In genomic region chr9:136107155-136107952, GRCh38 we compare ENCODE assay signal across 9 cellular contexts. TPM values are rescaled to one million over a fixed set of nuclear protein-coding genes. Genes with fewer than 3 reads are reported as not detected.
A peak's percentile ranks its signal among the peaks of the same experiment; 100 is the strongest.
DNase-seq lines count a peak whose midpoint lies in the region; ATAC-seq, FAIRE-seq and TF ChIP-seq lines count a peak whose summit lies in the region.
"Had no signal": no experiment of that assay in that cellular context is flagged by ENCODE, and none has a peak within 500 bp of the region (broad histone marks: within the 10 kb centered on the region; RNA-seq: fewer than 3 reads in every experiment).

No MANE protein-coding gene starts in this region.

- peak overlapping the region; percentile 90 to 96 for H3K4me3 Mint-ChIP-seq in stimulated activated naive CD8-positive, alpha-beta T cell treated with anti-CD3 and anti-CD28 coated beads, Interleukin-15, amount 100 ng/mL, for 72 hours

- TF ChIP-seq CTCF in Peyer's patch (IDR thresholded peaks at IDR 0.05), result no peak
- TF ChIP-seq CTCF in GM12878 (IDR thresholded peaks at IDR 0.05 in 2 of 3, conservative IDR thresholded peaks at IDR 0.05 in 1 of 3; ENCODE audit: control insufficient read depth in 2 of 3, extremely low read depth in 1 of 3, insufficient read depth in 1 of 3, low read depth in 3 of 3, low read length in 3 of 3), result no peak
- no peak for TF ChIP-seq CTCF in D721Med (IDR thresholded peaks at IDR 0.05; ENCODE audit: insufficient read depth, missing control alignments)

- H3K9me3 ChIP-seq in Peyer's patch (no peaks in the 10 kb centered on the region), GM12878 (replicated peaks; ENCODE audit: control insufficient read depth, insufficient read depth, low read length) (no peaks in the 10 kb centered on the region)
- H3K9me3 ChIP-seq: gastrocnemius medialis had no signal

- no peaks in the 10 kb centered on the region for H3K9me3 Mint-ChIP-seq in stimulated activated naive CD8-positive, alpha-beta T cell treated with anti-CD3 and anti-CD28 coated beads, Interleukin-15, amount 100 ng/mL, for 72 hours

- no peak for TF ChIP-seq RAD21 in GM12878 (IDR thresholded peaks at IDR 0.05; ENCODE audit: insufficient read depth, low read depth, low read length)

- H3K27ac ChIP-seq in Peyer's patch, result peak overlapping the region; percentile 75 to 89 (median 78)
- H3K27ac ChIP-seq in GM12878 (ENCODE audit: control insufficient read depth, insufficient read depth), result peak overlapping the region; percentile 91

- peak; percentile 35 for DNase-seq in NCI-H82 (lab: John Stamatoyannopoulos, UW)
- no peak for DNase-seq in NCI-H82 treated with DMSO at 0.1 percent for 48 hours (lab: John Stamatoyannopoulos, UW; ENCODE audit: unreplicated experiment)
- peak; percentile 69 to 84 (median 81) for DNase-seq in Peyer's patch
- no peak for DNase-seq in GM12878 (ENCODE audit: low read depth, low spot score)
- DNase-seq in stimulated activated naive CD8-positive, alpha-beta T cell treated with anti-CD3 and anti-CD28 coated beads, Interleukin-15, amount 100 ng/mL, for 72 hours, result peak; percentile 48 to 66
- DNase-seq in urothelium cell line (ENCODE audit: low spot score), result no peak
- no peak for DNase-seq in D721Med (ENCODE audit: insufficient read length, low spot score)
- DNase-seq: gastrocnemius medialis had no signal

- H3K27me3 ChIP-seq in Peyer's patch (no peaks in the 10 kb centered on the region), GM12878 (replicated peaks in 1 of 2; ENCODE audit: control insufficient read depth in 2 of 2, insufficient read depth in 2 of 2, low read length in 1 of 2) (no peaks in the 10 kb centered on the region)
- H3K27me3 ChIP-seq: gastrocnemius medialis had no signal

- in situ Hi-C loops in GM12878 (cut with MboI), result no loop called here

- H3K4me1 Mint-ChIP-seq in stimulated activated naive CD8-positive, alpha-beta T cell treated with anti-CD3 and anti-CD28 coated beads, Interleukin-15, amount 100 ng/mL, for 72 hours, result peaks cover 77% of the 10 kb centered on the region

- POLR2A ChIA-PET in GM12878 (lab: Charles Lee), result interaction anchor here (0.5 to 3.1 kb wide), 8 partner anchors 11 to 255 kb away, joined by 3 to 24 read pairs (median 4); partner anchors contain the start of genes NACC2 and TMEM250

- ATAC-seq in GM12878, result peak; percentile 66
- ATAC-seq in stimulated activated naive CD8-positive, alpha-beta T cell treated with anti-CD3 and anti-CD28 coated beads, Interleukin-15, amount 100 ng/mL, for 72 hours, result peak; percentile 38
- ATAC-seq in GM19455 (IDR thresholded peaks at IDR 0.05; ENCODE audit: unreplicated experiment), result no peak
- ATAC-seq: gastrocnemius medialis had no signal

- no peak for TF ChIP-seq EP300 in GM12878 (IDR thresholded peaks at IDR 0.05; ENCODE audit: borderline replicate concordance in 1 of 2, control insufficient read depth in 1 of 2, low read depth in 2 of 2, low read length in 2 of 2)

- RAD21 ChIA-PET in GM12878 (lab: Charles Lee; ENCODE audit: unreplicated experiment), result interaction anchor here (0.7 to 6.6 kb wide), 7 partner anchors 10 to 148 kb away, joined by 4 to 52 read pairs (median 6); partner anchors contain the start of genes NACC2 and UBAC1

- H3K36me3 ChIP-seq in Peyer's patch, result no peaks in the 10 kb centered on the region
- no peaks in the 10 kb centered on the region for H3K36me3 ChIP-seq in GM12878 (ENCODE audit: control insufficient read depth in 2 of 2, insufficient read depth in 2 of 2, low read length in 1 of 2)
- H3K36me3 ChIP-seq: gastrocnemius medialis had no signal

- 19% methylated on average over 29 of the region's 29 CpGs for WGBS in GM12878 (ENCODE audit: insufficient coverage, insufficient replicate concordance, low lambda C conversion rate, missing lambda C conversion rate)

- H3K4me1 ChIP-seq in Peyer's patch (peaks cover 21 to 74% (median 39%) of the 10 kb centered on the region in 4 donors), GM12878 (ENCODE audit: control insufficient read depth, insufficient read depth, low read length) (peaks cover 45% of the 10 kb centered on the region)

- H3K27ac Mint-ChIP-seq in stimulated activated naive CD8-positive, alpha-beta T cell treated with anti-CD3 and anti-CD28 coated beads, Interleukin-15, amount 100 ng/mL, for 72 hours, result peak overlapping the region; percentile 18 to 97

- intact Hi-C loops in GM12878 (cut with micrococcal nuclease; ENCODE audit: unreplicated experiment), result no loop called here

- CTCF ChIA-PET in GM12878 (lab: Yijun Ruan, JAX), result interaction anchor here (0.7 to 1.9 kb wide), 4 partner anchors 15 to 795 kb away, joined by 3 to 5 read pairs (median 3); no protein-coding TSS in a partner anchor

- no peak for TF ChIP-seq POLR2A in Peyer's patch (IDR thresholded peaks at IDR 0.05)
- peak; percentile 78 for TF ChIP-seq POLR2A in GM12878 (IDR thresholded peaks at IDR 0.05; ENCODE audit: low read depth, low read length)

- FAIRE-seq in GM12878 (lab: Jason Lieb, UNC) (peak; percentile 76), urothelium cell line (lab: Jason Lieb, UNC) (no peak), D721Med (lab: Jason Lieb, UNC) (no peak)

- peaks cover 19% of the 10 kb centered on the region for H3K79me2 ChIP-seq in GM12878 (ENCODE audit: control insufficient read depth, insufficient read depth, low read length)

- no peaks in the 10 kb centered on the region for H3K27me3 Mint-ChIP-seq in stimulated activated naive CD8-positive, alpha-beta T cell treated with anti-CD3 and anti-CD28 coated beads, Interleukin-15, amount 100 ng/mL, for 72 hours

- peak overlapping the region; percentile 62 for H3K9ac ChIP-seq in GM12878 (ENCODE audit: control insufficient read depth, insufficient read depth, low read length)

- SMC1A ChIA-PET in GM12878 (lab: Charles Lee; ENCODE audit: uncharacterized antibody, unreplicated experiment), result interaction anchor here (0.9 to 2.1 kb wide), 5 partner anchors 11 to 36 kb away, joined by 3 to 9 read pairs (median 5); partner anchors contain the start of gene NACC2

- BruUV-seq in GM12878 (replicated peaks; lab: Mats Ljungman, UMichigan), result no TSS peak

- no peaks in the 10 kb centered on the region for H4K20me1 ChIP-seq in GM12878 (ENCODE audit: control insufficient read depth, insufficient read depth)

- peak overlapping the region in 1 of 4 donors; percentile 14 for H3K4me3 ChIP-seq in Peyer's patch
- peak overlapping the region; percentile 38 for H3K4me3 ChIP-seq in GM12878
- H3K4me3 ChIP-seq: gastrocnemius medialis had no signal

- H2AFZ ChIP-seq in GM12878 (ENCODE audit: control insufficient read depth, low read depth, low read length), result peak overlapping the region; percentile 29

- peak overlapping the region; percentile 97 for H3K4me2 ChIP-seq in GM12878 (ENCODE audit: control insufficient read depth, insufficient read depth)

TF ChIP-seq in GM12878, 131 proteins besides CTCF, POLR2A, EP300 and RAD21 (continues in another document):
- peak; percentile 40; the same call in 1 of the 2 replicates for TF ChIP-seq IKZF1 (conservative IDR thresholded peaks at IDR 0.05)
- no peak for TF ChIP-seq SIN3A (IDR thresholded peaks at IDR 0.05; ENCODE audit: low read depth, low read length)

RNA-seq across cellular contexts. Expression of gene TMEM250, which starts 11.3 kb away (rescaled TPM):
- total RNA-seq in Peyer's patch (10 to 100 TPM; 34.7 to 75.0 (median 69.2) TPM), GM12878 (2014; rRNA removed) (30.1 and 39.9 TPM in 2 replicates), GM12878 (2014; rRNA removed; fragmentation: Illumina TruSeq; extraction: Trizol) (8.5 and 10.4 TPM in 2 replicates), GM12878 (2021) (33.4 and 38.4 TPM in 2 replicates)
- 19.1 and 19.6 TPM in 2 replicates for total RNA-seq in GM12878 (2013; cell fraction: nucleolus; rRNA removed)
- 3.5 TPM for polyA plus RNA-seq in GM12878 (2011; ENCODE audit: low read depth)
- polyA plus RNA-seq in GM12878 (2011; rRNA removed) (3.5 and 6.2 TPM in 2 replicates), GM12878 (2014; fragmentation: Illumina TruSeq; extraction: Trizol) (2.6 and 6.7 TPM in 2 replicates), GM12878 (2014; fragmentation: Nextera tagmentation; extraction: Ambion mirVana) (1 to 10 TPM in 1 of 2 experiments, under 1 TPM in 1; 0.39 to 1.2 TPM), GM12878 (2014; rRNA removed) (25.4 and 27.5 TPM in 2 replicates), GM12878 (2016; fragmentation: Nextera tagmentation; extraction: Ambion mirVana) (10 to 100 TPM in 1 of 2 experiments, 1 to 10 TPM in 1; 6.2 to 16.6 TPM)
- polyA plus RNA-seq in GM12878 (2011; cell fraction: cytosol; rRNA removed), result 9.3 and 16.0 TPM in 2 replicates
- polyA plus RNA-seq in GM12878 (2011; cell fraction: nucleus; rRNA removed), result 22.4 and 27.6 TPM in 2 replicates
- polyA plus RNA-seq in GM12878 (2012), result 9.7 and 11.4 TPM in 2 replicates
- 5.5 and 13.3 TPM in 2 replicates for polyA minus RNA-seq in GM12878 (2011; rRNA and poly(A)+ RNA removed)
- 7.3 and 8.3 TPM in 2 replicates for polyA minus RNA-seq in GM12878 (2011; cell fraction: cytosol; rRNA and poly(A)+ RNA removed)
- polyA minus RNA-seq in GM12878 (2011; cell fraction: nucleus; rRNA and poly(A)+ RNA removed), result 12.8 and 25.1 TPM in 2 replicates

RNA-seq across cellular contexts. Expression of gene NACC2, which starts 12.3 kb away (rescaled TPM):
- total RNA-seq in Peyer's patch (10 to 100 TPM in 3 of 4 donors, 1 to 10 TPM in 1; 8.3 to 24.3 (median 23.1) TPM), GM12878 (2014; rRNA removed) (7.9 and 9.1 TPM in 2 replicates), GM12878 (2014; rRNA removed; fragmentation: Illumina TruSeq; extraction: Trizol) (3.5 and 3.8 TPM in 2 replicates), GM12878 (2021) (14.2 and 14.7 TPM in 2 replicates)
- 11.9 and 13.5 TPM in 2 replicates for total RNA-seq in GM12878 (2013; cell fraction: nucleolus; rRNA removed)
- polyA plus RNA-seq in GM12878 (2011; ENCODE audit: low read depth), result 1.1 TPM
- polyA plus RNA-seq in GM12878 (2011; rRNA removed) (3.5 and 5.4 TPM in 2 replicates), GM12878 (2014; fragmentation: Illumina TruSeq; extraction: Trizol) (2.0 and 3.1 TPM in 2 replicates), GM12878 (2014; fragmentation: Nextera tagmentation; extraction: Ambion mirVana) (1 to 10 TPM in 1 of 2 experiments, under 1 TPM in 1; 0.66 to 1.0 TPM), GM12878 (2014; rRNA removed) (7.5 and 9.4 TPM in 2 replicates), GM12878 (2016; fragmentation: Nextera tagmentation; extraction: Ambion mirVana) (1 to 10 TPM; 2.7 to 2.9 TPM)
- polyA plus RNA-seq in GM12878 (2011; cell fraction: cytosol; rRNA removed), result 7.9 and 9.6 TPM in 2 replicates
- 15.3 and 20.7 TPM in 2 replicates for polyA plus RNA-seq in GM12878 (2011; cell fraction: nucleus; rRNA removed)
- 3.8 and 4.4 TPM in 2 replicates for polyA plus RNA-seq in GM12878 (2012)
- polyA minus RNA-seq in GM12878 (2011; rRNA and poly(A)+ RNA removed), result 11.8 and 12.6 TPM in 2 replicates
- 7.3 and 9.0 TPM in 2 replicates for polyA minus RNA-seq in GM12878 (2011; cell fraction: cytosol; rRNA and poly(A)+ RNA removed)
- polyA minus RNA-seq in GM12878 (2011; cell fraction: nucleus; rRNA and poly(A)+ RNA removed), result 3.5 and 7.1 TPM in 2 replicates

Comparison
In these comparisons a context has a peak if more than half of its experiments do, and no peak if none do; other contexts are left out.
1. DNase-seq: peak in NCI-H82 (single experiment), Peyer's patch (3 of 3) and stimulated activated naive CD8-positive, alpha-beta T cell treated with anti-CD3 and anti-CD28 coated beads, Interleukin-15, amount 100 ng/mL, for 72 hours (2 of 2); none in NCI-H82 treated with DMSO at 0.1 percent for 48 hours (single experiment), GM12878 (single experiment), urothelium cell line (single experiment) and D721Med (single experiment).